ENCODE assay signal across 28 cellular contexts in the genomic region with DNA sequence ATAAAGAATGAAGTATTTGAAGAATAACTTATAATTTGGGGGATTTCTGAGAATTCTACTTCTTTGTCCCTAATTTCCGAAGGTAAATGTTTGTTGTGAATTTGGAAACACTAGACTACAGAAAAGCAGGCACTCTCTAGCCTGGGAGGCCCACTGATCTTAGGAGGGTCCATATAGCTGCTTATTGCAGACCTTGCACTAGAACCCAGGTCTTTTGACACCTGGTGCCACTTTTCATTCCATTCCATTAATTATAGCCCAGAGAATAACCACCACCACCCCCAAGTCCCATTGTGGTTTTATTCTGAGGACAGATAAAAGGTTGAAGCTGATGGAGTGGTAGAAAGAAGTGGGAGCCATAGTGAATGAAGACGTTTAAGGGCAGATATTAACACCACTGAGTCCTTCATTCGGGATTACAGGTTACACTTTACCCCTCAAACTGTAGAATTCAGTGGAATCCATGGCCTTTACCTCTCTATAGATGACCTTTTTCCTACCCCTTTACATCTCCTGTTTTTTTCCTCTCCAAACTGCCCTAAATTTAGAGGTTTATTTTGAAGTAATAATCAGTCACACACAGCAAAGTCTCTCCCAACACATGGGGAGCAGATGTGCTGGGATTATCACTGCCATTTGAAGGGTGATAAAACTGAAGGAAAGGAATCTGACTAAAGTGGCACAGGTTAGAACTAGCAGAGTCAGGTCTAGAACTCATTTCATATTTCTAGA. TPM values are rescaled to one million over a fixed set of nuclear protein-coding genes. Genes with fewer than 3 reads are reported as not detected.
DNase-seq lines count a peak whose midpoint lies in the region; ATAC-seq and TF ChIP-seq lines count a peak whose summit lies in the region.
"Had no signal": no experiment of that assay in that cellular context is flagged by ENCODE, and none has a peak within 500 bp of the region (broad histone marks: within the 10 kb centered on the region; RNA-seq: fewer than 3 reads in every experiment).

No MANE protein-coding gene starts in this region.

- H3K4me3 Mint-ChIP-seq in T-helper 1 cell treated with Interleukin-12 subunit alpha and Interleukin-12 subunit beta and Interleukin-4 antibody, amounts not matched to agents 30 μg/mL and 1 μg/mL, for 36 hours: no peak overlapping the region
- H3K4me3 Mint-ChIP-seq in stimulated activated naive CD8-positive, alpha-beta T cell treated with anti-CD3 and anti-CD28 coated beads, Interleukin-15, Interleukin-2, amounts not matched to agents 100 ng/mL and 50 ng/mL, for 24 hours: no peak overlapping the region
- H3K4me3 Mint-ChIP-seq: central memory CD8-positive, alpha-beta T cell; IgD-negative memory B cell had no signal

- H3K27ac Mint-ChIP-seq in T-helper 1 cell treated with Interleukin-12 subunit alpha and Interleukin-12 subunit beta and Interleukin-4 antibody, amounts not matched to agents 30 μg/mL and 1 μg/mL, for 36 hours: peak overlapping the region; percentile 21
- H3K27ac Mint-ChIP-seq in stimulated activated naive CD8-positive, alpha-beta T cell treated with anti-CD3 and anti-CD28 coated beads, Interleukin-15, Interleukin-2, amounts not matched to agents 100 ng/mL and 50 ng/mL, for 24 hours: peak overlapping the region; percentile 54

- no peak overlapping the region for H3K4me3 ChIP-seq in fibroblast of villous mesenchyme (ENCODE audit: low read depth, low read length)
- H3K4me3 ChIP-seq: esophagus squamous epithelium, gastrocnemius medialis, PC-9, psoas muscle, thoracic aorta, uterus had no signal

- no peaks in the 10 kb centered on the region for H3K9me3 Mint-ChIP-seq in T-helper 1 cell treated with Interleukin-12 subunit alpha and Interleukin-12 subunit beta and Interleukin-4 antibody, amounts not matched to agents 30 μg/mL and 1 μg/mL, for 36 hours
- H3K9me3 Mint-ChIP-seq in stimulated activated naive CD8-positive, alpha-beta T cell treated with anti-CD3 and anti-CD28 coated beads, Interleukin-15, Interleukin-2, amounts not matched to agents 100 ng/mL and 50 ng/mL, for 24 hours: no peaks in the 10 kb centered on the region
- H3K9me3 Mint-ChIP-seq: central memory CD8-positive, alpha-beta T cell; IgD-negative memory B cell had no signal

- TF ChIP-seq CTCF in fibroblast of villous mesenchyme (IDR thresholded peaks at IDR 0.05; ENCODE audit: insufficient read depth, low read depth, low read length): no peak

- peaks cover 7% of the 10 kb centered on the region for H3K4me1 Mint-ChIP-seq in T-helper 1 cell treated with Interleukin-12 subunit alpha and Interleukin-12 subunit beta and Interleukin-4 antibody, amounts not matched to agents 30 μg/mL and 1 μg/mL, for 36 hours (ENCODE audit: low read depth)
- H3K4me1 Mint-ChIP-seq in stimulated activated naive CD8-positive, alpha-beta T cell treated with anti-CD3 and anti-CD28 coated beads, Interleukin-15, Interleukin-2, amounts not matched to agents 100 ng/mL and 50 ng/mL, for 24 hours (ENCODE audit: low read depth): no peaks in the 10 kb centered on the region

- no peak for DNase-seq in T-helper 1 cell
- no peak for DNase-seq in stimulated activated naive CD8-positive, alpha-beta T cell treated with anti-CD3 and anti-CD28 coated beads, Interleukin-15, Interleukin-2, amounts not matched to agents 100 U/mL and 50 U/mL, for 24 hours
- peak; percentile 18 for DNase-seq in fibroblast of villous mesenchyme (ENCODE audit: low read depth)
- DNase-seq in amygdala (lab: John Stamatoyannopoulos, UW): no peak
- no peak for DNase-seq in NCI-H1694 (lab: John Stamatoyannopoulos, UW)
- DNase-seq: activated CD4-positive, alpha-beta T cell treated with anti-CD3 and anti-CD28 coated beads for 4 hours; activated gamma-delta T cell; dermis blood vessel endothelial cell; DMS53; esophagus squamous epithelium; gastrocnemius medialis; NCI-H1092; NCI-H187; NCI-H2171; NCI-H510A treated with DMSO at 0.1 percent for 48 hours; PC-9; psoas muscle; stimulated activated CD4-positive, alpha-beta T cell treated with anti-CD3 and anti-CD28 coated beads, Interleukin-15, amount 100 ng/mL, for 24 hours; stimulated activated naive CD4-positive, alpha-beta T cell; uterus had no signal

- no peak for ATAC-seq in stimulated activated naive CD8-positive, alpha-beta T cell treated with anti-CD3 and anti-CD28 coated beads, Interleukin-15, Interleukin-2, amounts not matched to agents 100 U/mL and 50 U/mL, for 24 hours
- no peak for ATAC-seq in HG02973 (IDR thresholded peaks at IDR 0.05; ENCODE audit: unreplicated experiment)
- ATAC-seq: gastrocnemius medialis, psoas muscle, Right ventricle myocardium inferior, SK-N-SH treated with all-trans-retinoic acid at 6 μM for 48 hours had no signal

- peaks cover 40% of the 10 kb centered on the region for H3K36me3 Mint-ChIP-seq in T-helper 1 cell treated with Interleukin-12 subunit alpha and Interleukin-12 subunit beta and Interleukin-4 antibody, amounts not matched to agents 30 μg/mL and 1 μg/mL, for 36 hours (ENCODE audit: low read depth)
- H3K36me3 Mint-ChIP-seq in stimulated activated naive CD8-positive, alpha-beta T cell treated with anti-CD3 and anti-CD28 coated beads, Interleukin-15, Interleukin-2, amounts not matched to agents 100 ng/mL and 50 ng/mL, for 24 hours (ENCODE audit: low read depth): peaks cover 54% of the 10 kb centered on the region

- H3K27me3 Mint-ChIP-seq in T-helper 1 cell treated with Interleukin-12 subunit alpha and Interleukin-12 subunit beta and Interleukin-4 antibody, amounts not matched to agents 30 μg/mL and 1 μg/mL, for 36 hours (ENCODE audit: low read depth): no peaks in the 10 kb centered on the region
- H3K27me3 Mint-ChIP-seq in stimulated activated naive CD8-positive, alpha-beta T cell treated with anti-CD3 and anti-CD28 coated beads, Interleukin-15, Interleukin-2, amounts not matched to agents 100 ng/mL and 50 ng/mL, for 24 hours: no peaks in the 10 kb centered on the region
- H3K27me3 Mint-ChIP-seq: central memory CD8-positive, alpha-beta T cell; IgD-negative memory B cell had no signal

RNA-seq across cellular contexts. Expression of a gene that starts 12.0 kb away (rescaled TPM):
- 35.1 and 50.1 TPM in 2 replicates for total RNA-seq in fibroblast of villous mesenchyme

RNA-seq across cellular contexts. Expression of a gene that starts 22.2 kb away (rescaled TPM):
- total RNA-seq in fibroblast of villous mesenchyme: 27.1 and 35.8 TPM in 2 replicates
